Comparison of ENCODE assay signal across 8 cellular contexts in genomic region chr3:126679318-126679751, GRCh38.
A peak's percentile ranks its signal among the peaks of the same experiment; 100 is the strongest.
DNase-seq lines count a peak whose midpoint lies in the region; ATAC-seq and TF ChIP-seq lines count a peak whose summit lies in the region.

No MANE protein-coding gene starts in this region.

- ATAC-seq in HG02885 (IDR thresholded peaks at IDR 0.05; ENCODE audit: poor library complexity, unreplicated experiment), result no peak

- H3K27ac ChIP-seq in substantia nigra (ENCODE audit: low read depth, low read length, poor library complexity, severe bottlenecking), result no peak overlapping the region

- DNase-seq in GM03348 (ENCODE audit: low spot score) (peak; percentile 90), LNCaP clone FGC (ENCODE audit: low read depth) (no peak), SHP77 treated with DMSO at 0.1 percent for 48 hours (lab: John Stamatoyannopoulos, UW) (peak; percentile 42), foreskin fibroblast (peak; percentile 58 to 91), nucleus accumbens (lab: John Stamatoyannopoulos, UW) (peak in 52 of 56 donors; percentile 11 to 87 (median 64)), substantia nigra (lab: John Stamatoyannopoulos, UW) (peak in 46 of 49 donors; percentile 11 to 89 (median 59))
- peak; percentile 62 for DNase-seq in activated effector memory CD4-positive, alpha-beta T cell treated with Interleukin-2 at 50 U/mL for 16 hours

- TF ChIP-seq CTCF in LNCaP clone FGC (IDR thresholded peaks at IDR 0.05; ENCODE audit: control insufficient read depth, extremely low read depth, insufficient read depth), result peak; percentile 95
- TF ChIP-seq CTCF in foreskin fibroblast (IDR thresholded peaks at IDR 0.05; ENCODE audit: low read depth, low read length), result peak; percentile 81

- H3K4me3 ChIP-seq in LNCaP clone FGC (ENCODE audit: low read depth, low read length) (no peak overlapping the region), foreskin fibroblast (ENCODE audit: low read depth in 1 of 2, low read length in 2 of 2) (peak overlapping the region; percentile 7 to 13)
